Comparison of ENCODE assay signal across 1 cellular context in the genomic region with DNA sequence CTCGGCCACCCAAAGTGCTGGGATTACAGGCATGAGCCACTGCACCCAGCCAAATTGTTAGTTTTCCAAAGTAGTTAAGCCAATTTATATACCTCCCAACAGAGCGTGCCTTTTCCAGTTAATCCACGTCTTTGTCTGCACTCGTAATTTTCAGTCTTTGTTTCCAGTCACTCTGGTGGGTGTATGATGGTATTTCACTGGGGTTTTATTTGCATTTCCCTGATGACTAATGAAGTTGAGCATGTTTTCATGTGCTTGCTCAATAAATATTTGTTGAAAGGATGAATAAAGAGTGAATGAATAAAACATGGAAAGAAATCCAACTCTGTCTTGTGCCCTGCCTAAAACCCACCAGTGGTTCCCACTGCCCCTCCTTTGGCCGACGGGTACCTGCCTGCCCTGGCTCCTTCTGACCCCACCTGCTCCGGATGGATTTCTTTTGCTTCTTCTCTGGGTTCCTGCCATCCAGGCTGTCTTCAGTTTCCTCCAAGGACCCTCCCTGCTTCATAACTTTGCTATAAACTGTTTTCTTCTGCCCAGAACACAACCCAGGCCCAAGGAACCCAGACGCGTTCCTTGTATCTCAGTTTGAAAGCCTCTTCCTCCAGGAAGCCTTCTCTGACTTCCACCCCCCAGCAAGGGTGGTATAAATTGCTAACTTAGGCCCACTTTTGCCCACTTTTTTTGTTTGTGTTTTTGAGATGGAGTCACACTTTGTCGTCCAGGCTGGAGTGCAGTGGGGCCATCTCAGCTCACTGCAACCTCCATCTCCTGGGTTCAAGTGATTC.
A peak's percentile ranks its signal among the peaks of the same experiment; 100 is the strongest.
TF ChIP-seq lines count a peak whose summit lies in the region.

No MANE protein-coding gene starts in this region.

TF ChIP-seq in IMR-90, 13 proteins besides CTCF, POLR2A, EP300 and RAD21:
- no peak for TF ChIP-seq MXI1 (IDR thresholded peaks at IDR 0.05; ENCODE audit: borderline replicate concordance, low read depth, low read length)
- TF ChIP-seq BHLHE40 (IDR thresholded peaks at IDR 0.05; ENCODE audit: low read depth, low read length), result peak; percentile 83
- TF ChIP-seq CEBPB (IDR thresholded peaks at IDR 0.05; ENCODE audit: low read depth, low read length), result peak; percentile 93
- TF ChIP-seq SMC3 (IDR thresholded peaks at IDR 0.05; ENCODE audit: low read depth, low read length), result peak; percentile 11
- no peak for TF ChIP-seq MAFK (IDR thresholded peaks at IDR 0.05; ENCODE audit: low read depth, low read length)
- TF ChIP-seq FOS (IDR thresholded peaks at IDR 0.05; ENCODE audit: low read depth, low read length), result peak; percentile 83
- TF ChIP-seq NFE2L2 (IDR thresholded peaks at IDR 0.05; ENCODE audit: low read depth, low read length), result no peak
- no peak for TF ChIP-seq RFX5 (IDR thresholded peaks at IDR 0.05; ENCODE audit: low read depth, low read length)
- TF ChIP-seq MAZ (IDR thresholded peaks at IDR 0.05; ENCODE audit: borderline replicate concordance, low read depth, low read length), result no peak
- peak; percentile 37 for TF ChIP-seq RCOR1 (IDR thresholded peaks at IDR 0.05; ENCODE audit: insufficient replicate concordance, low read length)
- TF ChIP-seq, protein P1, sequence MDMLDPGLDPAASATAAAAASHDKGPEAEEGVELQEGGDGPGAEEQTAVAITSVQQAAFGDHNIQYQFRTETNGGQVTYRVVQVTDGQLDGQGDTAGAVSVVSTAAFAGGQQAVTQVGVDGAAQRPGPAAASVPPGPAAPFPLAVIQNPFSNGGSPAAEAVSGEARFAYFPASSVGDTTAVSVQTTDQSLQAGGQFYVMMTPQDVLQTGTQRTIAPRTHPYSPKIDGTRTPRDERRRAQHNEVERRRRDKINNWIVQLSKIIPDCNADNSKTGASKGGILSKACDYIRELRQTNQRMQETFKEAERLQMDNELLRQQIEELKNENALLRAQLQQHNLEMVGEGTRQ (IDR thresholded peaks at IDR 0.05; ENCODE audit: low read depth, low read length), result no peak
- TF ChIP-seq, protein P2, sequence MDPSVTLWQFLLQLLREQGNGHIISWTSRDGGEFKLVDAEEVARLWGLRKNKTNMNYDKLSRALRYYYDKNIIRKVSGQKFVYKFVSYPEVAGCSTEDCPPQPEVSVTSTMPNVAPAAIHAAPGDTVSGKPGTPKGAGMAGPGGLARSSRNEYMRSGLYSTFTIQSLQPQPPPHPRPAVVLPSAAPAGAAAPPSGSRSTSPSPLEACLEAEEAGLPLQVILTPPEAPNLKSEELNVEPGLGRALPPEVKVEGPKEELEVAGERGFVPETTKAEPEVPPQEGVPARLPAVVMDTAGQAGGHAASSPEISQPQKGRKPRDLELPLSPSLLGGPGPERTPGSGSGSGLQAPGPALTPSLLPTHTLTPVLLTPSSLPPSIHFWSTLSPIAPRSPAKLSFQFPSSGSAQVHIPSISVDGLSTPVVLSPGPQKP (IDR thresholded peaks at IDR 0.05; ENCODE audit: borderline replicate concordance, low read depth, low read length), result no peak
- TF ChIP-seq CHD1 (IDR thresholded peaks at IDR 0.05; ENCODE audit: low read depth, low read length), result no peak
